In the genomic region with DNA sequence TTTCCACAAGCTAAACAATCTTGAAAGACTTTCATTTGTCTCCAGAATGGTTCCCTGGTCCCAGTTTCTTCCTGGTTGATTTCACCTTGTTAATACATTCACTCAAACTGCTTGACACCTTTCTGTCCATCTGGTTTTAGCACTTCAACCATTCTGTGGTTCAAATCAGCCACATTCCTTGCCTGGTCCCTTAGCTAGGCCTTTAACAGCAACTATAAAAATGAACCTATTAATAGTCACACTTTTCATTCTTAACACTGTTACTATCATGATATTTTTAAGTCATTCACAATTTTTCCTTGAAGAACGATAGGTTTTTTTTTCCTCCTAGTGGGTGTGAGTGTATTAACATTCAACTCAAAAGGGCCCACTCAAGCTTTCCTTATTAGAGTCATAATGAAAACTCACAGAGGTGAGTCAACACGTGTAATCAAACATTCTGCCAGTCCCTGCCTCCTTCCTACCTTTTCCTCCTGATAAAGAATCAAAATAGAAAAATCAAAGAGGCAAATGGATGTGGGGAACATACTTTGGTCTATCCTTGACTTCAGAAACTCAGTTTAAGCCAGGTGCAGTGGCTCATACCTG, we compare ENCODE assay signal across 16 cellular contexts. TPM values are rescaled to one million over a fixed set of nuclear protein-coding genes. Genes with fewer than 3 reads are reported as not detected.
DNase-seq lines count a peak whose midpoint lies in the region; ATAC-seq and TF ChIP-seq lines count a peak whose summit lies in the region.
"Had no signal": no experiment of that assay in that cellular context is flagged by ENCODE, and none has a peak within 500 bp of the region (broad histone marks: within the 10 kb centered on the region; RNA-seq: fewer than 3 reads in every experiment).

No MANE protein-coding gene starts in this region.

- H3K9me3 ChIP-seq in mammary epithelial cell (replicated peaks; ENCODE audit: insufficient read depth, low read length) = no peaks in the 10 kb centered on the region
- H3K9me3 ChIP-seq in breast epithelium = no peaks in the 10 kb centered on the region
- H3K9me3 ChIP-seq: sigmoid colon, thoracic aorta had no signal

- in situ Hi-C loops in mammary epithelial cell (cut with MboI; ENCODE audit: low sequenced_read_pairs in 2 of 2) = loop anchor here (5.0 kb wide), 1 partner anchor 46 kb away; no protein-coding TSS in a partner anchor

- TF ChIP-seq CTCF in mammary epithelial cell (conservative IDR thresholded peaks at IDR 0.05 in 1 of 2, IDR thresholded peaks at IDR 0.05 in 1 of 2; ENCODE audit: extremely low read depth in 1 of 2, insufficient read depth in 1 of 2, low read depth in 1 of 2, low read length in 2 of 2) = no peak
- no peak for TF ChIP-seq CTCF in breast epithelium (IDR thresholded peaks at IDR 0.05)
- no peak for TF ChIP-seq CTCF in fibroblast of mammary gland (conservative IDR thresholded peaks at IDR 0.05; ENCODE audit: control insufficient read depth, insufficient read depth, low read depth, low read length)

- no peak overlapping the region for H2AFZ ChIP-seq in mammary epithelial cell (ENCODE audit: low read depth, low read length)
- H2AFZ ChIP-seq: GM23338 had no signal

- H3K4me1 ChIP-seq in mammary epithelial cell (ENCODE audit: insufficient read depth, low read length) = no peaks in the 10 kb centered on the region
- no peaks in the 10 kb centered on the region for H3K4me1 ChIP-seq in breast epithelium

- no peaks in the 10 kb centered on the region for H3K79me2 ChIP-seq in mammary epithelial cell (ENCODE audit: insufficient read depth, low read length)

- BruUV-seq in mammary epithelial cell (replicated peaks; lab: Mats Ljungman, UMichigan) = no TSS peak

- CTCF ChIA-PET in mammary epithelial cell (lab: Charles Lee; ENCODE audit: low non-redundant PET) = no interaction called here

- H3K27me3 ChIP-seq in mammary epithelial cell (ENCODE audit: insufficient read depth, low read length) = no peaks in the 10 kb centered on the region
- H3K27me3 ChIP-seq in breast epithelium = no peaks in the 10 kb centered on the region
- H3K27me3 ChIP-seq: sigmoid colon had no signal

- H3K36me3 ChIP-seq in mammary epithelial cell (ENCODE audit: insufficient read depth, low read length) = no peaks in the 10 kb centered on the region
- H3K36me3 ChIP-seq in breast epithelium = no peaks in the 10 kb centered on the region
- H3K36me3 ChIP-seq: sigmoid colon, thoracic aorta, WERI-Rb-1 had no signal

- H3K9ac ChIP-seq in mammary epithelial cell (ENCODE audit: insufficient read depth, low read length) = no peak overlapping the region

- H4K20me1 ChIP-seq in mammary epithelial cell (ENCODE audit: insufficient read depth, low read length) = no peaks in the 10 kb centered on the region

- dilution Hi-C loops in mammary epithelial cell (cut with HindIII; ENCODE audit: low sequenced_read_pairs) = loop anchor here (5.0 kb wide), 1 partner anchor 46 kb away; no protein-coding TSS in a partner anchor

- no peak overlapping the region for H3K27ac ChIP-seq in mammary epithelial cell (ENCODE audit: insufficient read depth, low read depth, low read length)
- no peak overlapping the region for H3K27ac ChIP-seq in breast epithelium
- H3K27ac ChIP-seq: sigmoid colon, thoracic aorta, WERI-Rb-1 had no signal

- H3K4me3 ChIP-seq in mammary epithelial cell (replicated peaks in 1 of 3; ENCODE audit: insufficient read depth in 1 of 3, low read depth in 2 of 3, low read length in 3 of 3) (no peak overlapping the region), breast epithelium (no peak overlapping the region), fibroblast of mammary gland (ENCODE audit: control insufficient read depth, low read depth, low read length) (no peak overlapping the region)
- H3K4me3 ChIP-seq: GM23338, sigmoid colon, thoracic aorta had no signal

- DNase-seq in mammary epithelial cell = peak; percentile 56
- no peak for DNase-seq in breast epithelium (ENCODE audit: low spot score in 2 of 2)
- peak; percentile 48 for DNase-seq in RKO (ENCODE audit: low spot score)
- DNase-seq in fibroblast of mammary gland (ENCODE audit: low read depth) = peak; percentile 35
- DNase-seq in stimulated activated naive CD8-positive, alpha-beta T cell treated with anti-CD3 and anti-CD28 coated beads, Interleukin-15, Interleukin-2, amounts not matched to agents 100 U/mL and 50 U/mL, for 24 hours = no peak
- DNase-seq in NCI-H2081 (lab: John Stamatoyannopoulos, UW) = no peak
- no peak for DNase-seq in HT-29 (ENCODE audit: low spot score)
- DNase-seq: MM.1S; NCI-H1694; NCI-H446; sigmoid colon; stimulated activated CD4-positive, alpha-beta T cell treated with anti-CD3 and anti-CD28 coated beads, Interleukin-4, amount 100 ng/mL, for 1 hour; T-cell; WERI-Rb-1 had no signal

- intact Hi-C loops in mammary epithelial cell (cut with micrococcal nuclease) (loop anchor here (5.0 kb wide), 1 partner anchor 34 kb away; the partner anchor contains the start of gene CCNT1), breast epithelium (cut with DNase I; ENCODE audit: low total_unique reads) (no loop called here)

- 50% methylated on average over 2 of the region's 2 CpGs for WGBS in mammary epithelial cell (ENCODE audit: low coverage, missing lambda C conversion rate)

- no peak for TF ChIP-seq POLR2A in breast epithelium (IDR thresholded peaks at IDR 0.05)

- no peak overlapping the region for H3K4me2 ChIP-seq in mammary epithelial cell (ENCODE audit: insufficient read depth, low read depth, low read length)
- H3K4me2 ChIP-seq: GM23338 had no signal

- ATAC-seq in stimulated activated naive CD8-positive, alpha-beta T cell treated with anti-CD3 and anti-CD28 coated beads, Interleukin-15, Interleukin-2, amounts not matched to agents 100 U/mL and 50 U/mL, for 24 hours = peak; percentile 83
- ATAC-seq: GM23338, T-cell had no signal

RNA-seq across cellular contexts. Expression of gene CCNT1, which starts 34.4 kb away (rescaled TPM):
- total RNA-seq in mammary epithelial cell (10 to 100 TPM; 31.5 to 49.1 TPM), breast epithelium (10 to 100 TPM; 25.9 to 51.7 (median 26.7) TPM)
- 24.2 TPM for polyA plus RNA-seq in mammary epithelial cell
- 50.2 TPM for polyA minus RNA-seq in mammary epithelial cell
- total RNA-seq in HT-29 (2014; rRNA removed; shearing (Covaris generic)) = 14.1 and 16.7 TPM in 2 replicates

RNA-seq across cellular contexts. Expression of gene ADCY6, which starts 38.0 kb away (rescaled TPM):
- 10 to 100 TPM; 30.5 to 42.2 TPM for total RNA-seq in mammary epithelial cell
- 12.9 TPM for polyA plus RNA-seq in mammary epithelial cell
- 33.6 TPM for polyA minus RNA-seq in mammary epithelial cell
- 10 to 100 TPM; 42.0 to 61.4 (median 46.7) TPM for total RNA-seq in breast epithelium
- 46.3 and 47.4 TPM in 2 replicates for total RNA-seq in HT-29 (2014; rRNA removed; shearing (Covaris generic))

Comparison
In these comparisons a context has a peak if more than half of its experiments do, and no peak if none do; other contexts are left out.
1. DNase-seq: peak in mammary epithelial cell (single experiment), RKO (single experiment) and fibroblast of mammary gland (single experiment); none in breast epithelium (0 of 2), stimulated activated naive CD8-positive, alpha-beta T cell treated with anti-CD3 and anti-CD28 coated beads, Interleukin-15, Interleukin-2, amounts not matched to agents 100 U/mL and 50 U/mL, for 24 hours (single experiment), NCI-H2081 (0 of 2) and HT-29 (single experiment).